In genomic region chr5:57302164-57302563, GRCh38 we compare ENCODE assay signal across 8 cellular contexts.
DNase-seq lines count a peak whose midpoint lies in the region.

No MANE protein-coding gene starts in this region.

- no peaks in the 10 kb centered on the region for H3K36me3 Mint-ChIP-seq in activated CD4-positive, alpha-beta T cell treated with anti-CD3 and anti-CD28 coated beads, Interleukin-2, amount 10 ng/mL, durations not matched to agents 24 days and 14 days (ENCODE audit: low read depth)

- H3K27me3 Mint-ChIP-seq in activated CD4-positive, alpha-beta T cell treated with anti-CD3 and anti-CD28 coated beads, Interleukin-2, amount 10 ng/mL, durations not matched to agents 24 days and 14 days: no peaks in the 10 kb centered on the region

- DNase-seq in activated CD4-positive, alpha-beta T cell treated with anti-CD3 and anti-CD28 coated beads for 1 hour: peak; percentile 16
- DNase-seq in activated CD4-positive, alpha-beta T cell treated with anti-CD3 and anti-CD28 coated beads, Interleukin-2, amount 10 ng/mL, durations not matched to agents 24 days and 14 days: no peak
- DNase-seq in MV-4-11 (lab: John Stamatoyannopoulos, UW): peak; percentile 59
- DNase-seq in brain pericyte (ENCODE audit: low read depth, low spot score): peak; percentile 12
- peak; percentile 36 to 59 (median 40) for DNase-seq in stimulated activated CD4-positive, alpha-beta T cell treated with anti-CD3 and anti-CD28 coated beads, TNF-alpha, amount 100 ng/mL, for 48 hours (ENCODE audit: low read depth in 3 of 3)
- DNase-seq in hepatic stellate cell (ENCODE audit: low spot score): no peak
- DNase-seq in NCI-H510A treated with DMSO at 0.1 percent for 48 hours (lab: John Stamatoyannopoulos, UW): no peak
- DNase-seq in dedifferentiated amniotic fluid mesenchymal stem cell (ENCODE audit: extremely low spot score): no peak

- intact Hi-C loops in activated CD4-positive, alpha-beta T cell treated with anti-CD3 and anti-CD28 coated beads, Interleukin-2, amount 10 ng/mL, durations not matched to agents 24 days and 14 days (cut with micrococcal nuclease): loop anchor here (1.0 kb wide), 2 partner anchors 22 to 81 kb away; no protein-coding TSS in a partner anchor

- H3K9me3 Mint-ChIP-seq in activated CD4-positive, alpha-beta T cell treated with anti-CD3 and anti-CD28 coated beads, Interleukin-2, amount 10 ng/mL, durations not matched to agents 24 days and 14 days: no peaks in the 10 kb centered on the region

- peaks cover 18% of the 10 kb centered on the region for H3K4me1 Mint-ChIP-seq in activated CD4-positive, alpha-beta T cell treated with anti-CD3 and anti-CD28 coated beads, Interleukin-2, amount 10 ng/mL, durations not matched to agents 24 days and 14 days

- H3K27ac Mint-ChIP-seq in activated CD4-positive, alpha-beta T cell treated with anti-CD3 and anti-CD28 coated beads, Interleukin-2, amount 10 ng/mL, durations not matched to agents 24 days and 14 days: no peak overlapping the region

- no peak overlapping the region for H3K4me3 Mint-ChIP-seq in activated CD4-positive, alpha-beta T cell treated with anti-CD3 and anti-CD28 coated beads, Interleukin-2, amount 10 ng/mL, durations not matched to agents 24 days and 14 days

Comparison
In these comparisons a context has a peak if more than half of its experiments do, and no peak if none do; other contexts are left out.
1. DNase-seq: peak in activated CD4-positive, alpha-beta T cell treated with anti-CD3 and anti-CD28 coated beads for 1 hour (single experiment), MV-4-11 (single experiment), brain pericyte (single experiment) and stimulated activated CD4-positive, alpha-beta T cell treated with anti-CD3 and anti-CD28 coated beads, TNF-alpha, amount 100 ng/mL, for 48 hours (3 of 3); none in activated CD4-positive, alpha-beta T cell treated with anti-CD3 and anti-CD28 coated beads, Interleukin-2, amount 10 ng/mL, durations not matched to agents 24 days and 14 days (single experiment), hepatic stellate cell (single experiment), NCI-H510A treated with DMSO at 0.1 percent for 48 hours (single experiment) and dedifferentiated amniotic fluid mesenchymal stem cell (single experiment).